ENCODE assay signal across 14 cellular contexts in the genomic region with DNA sequence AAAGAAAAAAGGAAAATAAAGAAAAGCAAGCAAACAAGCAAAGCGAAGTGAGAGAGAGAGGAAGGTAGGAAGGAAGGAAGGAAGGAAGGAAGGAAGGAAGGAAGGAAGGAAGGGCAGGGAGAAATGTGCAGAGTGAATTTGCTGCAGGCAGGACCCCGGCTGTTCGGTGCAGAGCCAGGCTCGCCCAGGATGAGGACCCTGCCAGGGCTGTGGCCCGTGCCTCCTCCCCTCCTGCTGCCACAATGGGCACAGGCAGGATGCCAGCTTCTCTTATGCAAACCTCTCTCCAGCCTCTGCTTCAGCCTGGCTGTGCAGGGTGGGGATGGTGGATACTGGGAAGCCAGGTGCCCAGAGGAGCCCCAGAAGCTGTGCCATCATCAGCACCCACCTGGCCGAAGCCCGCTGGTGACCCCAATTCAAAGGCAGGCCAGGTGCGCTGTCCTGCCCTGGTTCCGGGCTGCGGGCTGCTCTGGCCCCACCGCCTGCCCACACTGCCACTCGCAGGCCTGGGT. TPM values are rescaled to one million over a fixed set of nuclear protein-coding genes. Genes with fewer than 3 reads are reported as not detected.
DNase-seq lines count a peak whose midpoint lies in the region; ATAC-seq and TF ChIP-seq lines count a peak whose summit lies in the region.
"Had no signal": no experiment of that assay in that cellular context is flagged by ENCODE, and none has a peak within 500 bp of the region (broad histone marks: within the 10 kb centered on the region; RNA-seq: fewer than 3 reads in every experiment).

No MANE protein-coding gene starts in this region.

- H3K4me3 Mint-ChIP-seq in central memory CD8-positive, alpha-beta T cell: no peak overlapping the region
- H3K4me3 Mint-ChIP-seq in naive thymus-derived CD8-positive, alpha-beta T cell: peak overlapping the region in 5 of 10 donors; percentile 31 to 83 (median 74)
- H3K4me3 Mint-ChIP-seq: activated CD4-positive, alpha-beta memory T cell treated with anti-CD3 and anti-CD28 coated beads, Interleukin-2, amount 10 ng/mL, durations not matched to agents 7 days and 5 days; brain had no signal

- H3K27me3 Mint-ChIP-seq in central memory CD8-positive, alpha-beta T cell: peaks cover 15% of the 10 kb centered on the region
- H3K27me3 Mint-ChIP-seq in naive thymus-derived CD8-positive, alpha-beta T cell: no peaks in the 10 kb centered on the region
- H3K27me3 Mint-ChIP-seq: IgD-negative memory B cell had no signal

- no peaks in the 10 kb centered on the region for H3K36me3 ChIP-seq in BLaER1 treated with 17β-estradiol and CSF1 and Interleukin-3, amounts not matched to agents 10 nM and 100 nM
- no peaks in the 10 kb centered on the region for H3K36me3 ChIP-seq in brain microvascular endothelial cell (replicated peaks)

- no peak for ATAC-seq in central memory CD8-positive, alpha-beta T cell (replicated peaks; ENCODE audit: extremely low read depth, poor library complexity, severe bottlenecking)
- ATAC-seq in naive thymus-derived CD8-positive, alpha-beta T cell: peak; percentile 70 to 75

- peaks cover 0 to 10% (median 0%) of the 10 kb centered on the region in 11 experiments; a peak in 2 of 22 replicates for H4K20me1 ChIP-seq in BLaER1 treated with 17β-estradiol and CSF1 and Interleukin-3, amounts not matched to agents 10 nM and 100 nM

- peak; percentile 39 for DNase-seq in NCI-H1092 (lab: John Stamatoyannopoulos, UW)
- DNase-seq in central memory CD8-positive, alpha-beta T cell (ENCODE audit: low spot score in 2 of 2): no peak
- DNase-seq in naive thymus-derived CD8-positive, alpha-beta T cell: peak in 4 of 10 donors; percentile 32 to 41 (median 36)
- no peak for DNase-seq in foreskin fibroblast
- DNase-seq in hepatic stellate cell (ENCODE audit: low spot score): no peak
- no peak for DNase-seq in LoVo (ENCODE audit: low spot score)
- DNase-seq in brain microvascular endothelial cell: no peak

- peak overlapping the region in 4 of 11 experiments; percentile 36 to 68 (median 45); a peak in 6 of 22 replicates for H3K27ac ChIP-seq in BLaER1 treated with 17β-estradiol and CSF1 and Interleukin-3, amounts not matched to agents 10 nM and 100 nM
- H3K27ac ChIP-seq in brain microvascular endothelial cell: no peak overlapping the region
- H3K27ac ChIP-seq: RWPE1 had no signal

- H3K9ac ChIP-seq in BLaER1 treated with 17β-estradiol and CSF1 and Interleukin-3, amounts not matched to agents 10 nM and 100 nM: peak overlapping the region in 4 of 11 experiments; percentile 21 to 54 (median 38); a peak in 4 of 22 replicates

- POLR2A ChIA-PET in naive thymus-derived CD8-positive, alpha-beta T cell (lab: Charles Lee): interaction anchor here (2.3 to 4.2 kb wide), 2 partner anchors 8 to 58 kb away, joined by 12 to 19 read pairs; no protein-coding TSS in a partner anchor

- no peak overlapping the region for H3K4me3 ChIP-seq in BLaER1 treated with 17β-estradiol and CSF1 and Interleukin-3, amounts not matched to agents 10 nM and 100 nM
- H3K4me3 ChIP-seq in foreskin fibroblast (ENCODE audit: low read depth in 1 of 2, low read length in 2 of 2): no peak overlapping the region
- H3K4me3 ChIP-seq in brain microvascular endothelial cell (ENCODE audit: low read depth, low read length): no peak overlapping the region

- peaks cover 0 to 22% (median 0%) of the 10 kb centered on the region in 11 experiments; a peak in 4 of 22 replicates for H3K27me3 ChIP-seq in BLaER1 treated with 17β-estradiol and CSF1 and Interleukin-3, amounts not matched to agents 10 nM and 100 nM
- no peaks in the 10 kb centered on the region for H3K27me3 ChIP-seq in brain microvascular endothelial cell (replicated peaks)

- H3K27ac Mint-ChIP-seq in central memory CD8-positive, alpha-beta T cell (ENCODE audit: low read depth): peak overlapping the region; percentile 35
- peak overlapping the region in 5 of 10 donors; percentile 54 to 92 (median 74) for H3K27ac Mint-ChIP-seq in naive thymus-derived CD8-positive, alpha-beta T cell
- H3K27ac Mint-ChIP-seq: activated CD4-positive, alpha-beta memory T cell treated with anti-CD3 and anti-CD28 coated beads, Interleukin-2, amount 10 ng/mL, durations not matched to agents 7 days and 5 days had no signal

- peaks cover 5% of the 10 kb centered on the region for H3K36me3 Mint-ChIP-seq in central memory CD8-positive, alpha-beta T cell (ENCODE audit: insufficient read depth)
- H3K36me3 Mint-ChIP-seq in naive thymus-derived CD8-positive, alpha-beta T cell: peaks cover 0 to 2% (median 0%) of the 10 kb centered on the region in 3 donors
- H3K36me3 Mint-ChIP-seq: brain had no signal

- in situ Hi-C loops in brain microvascular endothelial cell (cut with HindIII; ENCODE audit: low pct_ligation_motif_present, low sequenced_read_pairs): no loop called here

- no peaks in the 10 kb centered on the region for H3K9me3 ChIP-seq in BLaER1 treated with 17β-estradiol and CSF1 and Interleukin-3, amounts not matched to agents 10 nM and 100 nM (replicated peaks in 1 of 11)

- peak overlapping the region; percentile 15 to 93 (median 83) for H3K4me2 ChIP-seq in BLaER1 treated with 17β-estradiol and CSF1 and Interleukin-3, amounts not matched to agents 10 nM and 100 nM

- H3K9me3 Mint-ChIP-seq in central memory CD8-positive, alpha-beta T cell: no peaks in the 10 kb centered on the region
- H3K9me3 Mint-ChIP-seq in naive thymus-derived CD8-positive, alpha-beta T cell: no peaks in the 10 kb centered on the region
- H3K9me3 Mint-ChIP-seq: activated CD4-positive, alpha-beta memory T cell treated with anti-CD3 and anti-CD28 coated beads, Interleukin-2, amount 10 ng/mL, durations not matched to agents 7 days and 5 days; IgD-negative memory B cell had no signal

- H3K4me1 Mint-ChIP-seq in central memory CD8-positive, alpha-beta T cell: peaks cover 5% of the 10 kb centered on the region
- peaks cover 14 to 44% (median 34%) of the 10 kb centered on the region in 4 donors for H3K4me1 Mint-ChIP-seq in naive thymus-derived CD8-positive, alpha-beta T cell

- H3K4me1 ChIP-seq in BLaER1 treated with 17β-estradiol and CSF1 and Interleukin-3, amounts not matched to agents 10 nM and 100 nM: peaks cover 58 to 98% (median 95%) of the 10 kb centered on the region in 10 experiments

- TF ChIP-seq CTCF in foreskin fibroblast (IDR thresholded peaks at IDR 0.05; ENCODE audit: low read depth, low read length) (no peak), brain microvascular endothelial cell (IDR thresholded peaks at IDR 0.05; ENCODE audit: low read depth, low read length, missing control alignments) (no peak)

RNA-seq across cellular contexts. Expression of a gene that starts 3.2 kb away (rescaled TPM):
- not detected for total RNA-seq in naive thymus-derived CD8-positive, alpha-beta T cell
- polyA plus RNA-seq in naive thymus-derived CD8-positive, alpha-beta T cell: not detected
- total RNA-seq: activated CD4-positive, alpha-beta memory T cell treated with anti-CD3 and anti-CD28 coated beads, Interleukin-2, amount 10 ng/mL, durations not matched to agents 7 days and 5 days; fibroblast of villous mesenchyme; myocyte had no signal
- polyA plus RNA-seq: IgD-negative memory B cell had no signal

RNA-seq across cellular contexts. Expression of a gene that starts 26.2 kb away (rescaled TPM):
- total RNA-seq in naive thymus-derived CD8-positive, alpha-beta T cell: 10 to 100 TPM; 10.1 to 11.8 TPM
- 10 to 100 TPM in 1 of 3 donors, 1 to 10 TPM in 2; 3.4 to 12.5 (median 5.8) TPM for polyA plus RNA-seq in naive thymus-derived CD8-positive, alpha-beta T cell

RNA-seq across cellular contexts. Expression of a gene that starts 52.1 kb away (rescaled TPM):
- total RNA-seq in naive thymus-derived CD8-positive, alpha-beta T cell: 10 to 100 TPM; 16.5 to 16.9 TPM
- polyA plus RNA-seq in naive thymus-derived CD8-positive, alpha-beta T cell: 1 to 10 TPM; 1.7 to 4.4 (median 2.4) TPM
- polyA plus RNA-seq: IgD-negative memory B cell had no signal
